ENCODE assay signal across 1 cellular context in the genomic region with DNA sequence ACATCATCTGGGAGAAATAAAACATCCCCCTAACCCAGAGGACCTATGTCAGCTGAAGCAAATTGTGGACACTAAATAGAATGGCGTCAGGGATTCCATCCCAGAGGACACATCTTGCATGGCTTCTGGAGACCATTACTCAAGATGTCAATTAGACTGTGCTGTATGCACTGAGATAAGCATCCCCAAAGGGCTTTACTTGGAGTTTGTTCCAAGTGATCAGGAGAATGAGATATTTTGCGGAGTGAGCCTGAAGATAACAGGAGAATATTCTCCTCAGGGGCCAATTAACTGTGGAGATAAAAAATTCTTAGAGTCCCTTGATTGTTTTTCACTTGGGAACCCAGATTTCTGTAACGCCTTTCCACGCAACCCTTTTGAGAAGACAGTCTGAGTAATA.
TF ChIP-seq lines count a peak whose summit lies in the region.

No MANE protein-coding gene starts in this region.

TF ChIP-seq in K562, 482 proteins besides CTCF, POLR2A, EP300 and RAD21 (continued from another document and continues in another):
- TF ChIP-seq ZFX (CRISPR knock-in tag; IDR thresholded peaks at IDR 0.05) (no peak), ZFP30 (CRISPR knock-in tag; IDR thresholded peaks at IDR 0.05; ENCODE audit: borderline replicate concordance) (no peak), CXXC5 (CRISPR knock-in tag; IDR thresholded peaks at IDR 0.05) (peak; percentile 40; the same call in 1 of the 2 replicates), ZNF695 (CRISPR knock-in tag; IDR thresholded peaks at IDR 0.05) (no peak), DNMT1 (IDR thresholded peaks at IDR 0.05) (no peak), RUNX1 (IDR thresholded peaks at IDR 0.05; ENCODE audit: low read depth) (no peak), SRSF3 (IDR thresholded peaks at IDR 0.05; ENCODE audit: insufficient read depth, low read length) (no peak), ZBTB17 (CRISPR knock-in tag; IDR thresholded peaks at IDR 0.05) (no peak), NFRKB (IDR thresholded peaks at IDR 0.05; ENCODE audit: low read depth) (no peak), NCOA4 (IDR thresholded peaks at IDR 0.05; ENCODE audit: partially characterized antibody) (no peak), PPARD (CRISPR knock-in tag; IDR thresholded peaks at IDR 0.05) (no peak), KDM5B (IDR thresholded peaks at IDR 0.05; ENCODE audit: insufficient replicate concordance, low read depth, low read length) (no peak), RBM25 (IDR thresholded peaks at IDR 0.05; ENCODE audit: low read depth, low read length, severe bottlenecking) (no peak), CEBPG (CRISPR knock-in tag; IDR thresholded peaks at IDR 0.05) (no peak), CEBPG (tag; conservative IDR thresholded peaks at IDR 0.05 in 1 of 2, IDR thresholded peaks at IDR 0.05 in 1 of 2) (no peak), MED1 (CRISPR knock-in tag; IDR thresholded peaks at IDR 0.05; ENCODE audit: borderline replicate concordance) (no peak), EHMT2 (IDR thresholded peaks at IDR 0.05) (no peak), SAP30 (IDR thresholded peaks at IDR 0.05; ENCODE audit: borderline replicate concordance, insufficient read depth, low read depth, low read length, poor library complexity, severe bottlenecking) (no peak), TAF15 (IDR thresholded peaks at IDR 0.05; ENCODE audit: low read depth, low read length) (no peak), FOXJ2 (tag; IDR thresholded peaks at IDR 0.05) (no peak), ZNF75A (CRISPR knock-in tag; IDR thresholded peaks at IDR 0.05) (no peak), POLR2AphosphoS2 (IDR thresholded peaks at IDR 0.05; ENCODE audit: low read length) (no peak), ZNF778 (CRISPR knock-in tag; IDR thresholded peaks at IDR 0.05) (no peak), NELFE (IDR thresholded peaks at IDR 0.05; ENCODE audit: insufficient read depth, insufficient read length) (no peak), TAF1 (IDR thresholded peaks at IDR 0.05; ENCODE audit: control insufficient read depth, extremely low read depth, insufficient read depth, low read length, severe bottlenecking) (no peak), SAFB (IDR thresholded peaks at IDR 0.05; ENCODE audit: borderline replicate concordance, low read depth, low read length) (no peak), POLR3G (IDR thresholded peaks at IDR 0.05; ENCODE audit: extremely low read depth, insufficient read length, insufficient replicate concordance) (no peak), MTA3 (IDR thresholded peaks at IDR 0.05; ENCODE audit: borderline replicate concordance) (no peak), NR3C1 (CRISPR knock-in tag; IDR thresholded peaks at IDR 0.05) (no peak), SMARCA4 (IDR thresholded peaks at IDR 0.05) (peak; percentile 69), STAT5A (IDR thresholded peaks at IDR 0.05; ENCODE audit: borderline replicate concordance, low read length) (0 out of 2 replicates have a peak, but pooled peaks have one; percentile 13), SMAD1 (IDR thresholded peaks at IDR 0.05; ENCODE audit: low read depth, low read length, partially characterized antibody) (no peak), ETV1 (tag; conservative IDR thresholded peaks at IDR 0.05; ENCODE audit: low read depth) (no peak)
- TF ChIP-seq, protein P1, sequence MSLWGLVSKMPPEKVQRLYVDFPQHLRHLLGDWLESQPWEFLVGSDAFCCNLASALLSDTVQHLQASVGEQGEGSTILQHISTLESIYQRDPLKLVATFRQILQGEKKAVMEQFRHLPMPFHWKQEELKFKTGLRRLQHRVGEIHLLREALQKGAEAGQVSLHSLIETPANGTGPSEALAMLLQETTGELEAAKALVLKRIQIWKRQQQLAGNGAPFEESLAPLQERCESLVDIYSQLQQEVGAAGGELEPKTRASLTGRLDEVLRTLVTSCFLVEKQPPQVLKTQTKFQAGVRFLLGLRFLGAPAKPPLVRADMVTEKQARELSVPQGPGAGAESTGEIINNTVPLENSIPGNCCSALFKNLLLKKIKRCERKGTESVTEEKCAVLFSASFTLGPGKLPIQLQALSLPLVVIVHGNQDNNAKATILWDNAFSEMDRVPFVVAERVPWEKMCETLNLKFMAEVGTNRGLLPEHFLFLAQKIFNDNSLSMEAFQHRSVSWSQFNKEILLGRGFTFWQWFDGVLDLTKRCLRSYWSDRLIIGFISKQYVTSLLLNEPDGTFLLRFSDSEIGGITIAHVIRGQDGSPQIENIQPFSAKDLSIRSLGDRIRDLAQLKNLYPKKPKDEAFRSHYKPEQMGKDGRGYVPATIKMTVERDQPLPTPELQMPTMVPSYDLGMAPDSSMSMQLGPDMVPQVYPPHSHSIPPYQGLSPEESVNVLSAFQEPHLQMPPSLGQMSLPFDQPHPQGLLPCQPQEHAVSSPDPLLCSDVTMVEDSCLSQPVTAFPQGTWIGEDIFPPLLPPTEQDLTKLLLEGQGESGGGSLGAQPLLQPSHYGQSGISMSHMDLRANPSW (CRISPR knock-in tag; IDR thresholded peaks at IDR 0.05) = no peak
- TF ChIP-seq, protein P2, sequence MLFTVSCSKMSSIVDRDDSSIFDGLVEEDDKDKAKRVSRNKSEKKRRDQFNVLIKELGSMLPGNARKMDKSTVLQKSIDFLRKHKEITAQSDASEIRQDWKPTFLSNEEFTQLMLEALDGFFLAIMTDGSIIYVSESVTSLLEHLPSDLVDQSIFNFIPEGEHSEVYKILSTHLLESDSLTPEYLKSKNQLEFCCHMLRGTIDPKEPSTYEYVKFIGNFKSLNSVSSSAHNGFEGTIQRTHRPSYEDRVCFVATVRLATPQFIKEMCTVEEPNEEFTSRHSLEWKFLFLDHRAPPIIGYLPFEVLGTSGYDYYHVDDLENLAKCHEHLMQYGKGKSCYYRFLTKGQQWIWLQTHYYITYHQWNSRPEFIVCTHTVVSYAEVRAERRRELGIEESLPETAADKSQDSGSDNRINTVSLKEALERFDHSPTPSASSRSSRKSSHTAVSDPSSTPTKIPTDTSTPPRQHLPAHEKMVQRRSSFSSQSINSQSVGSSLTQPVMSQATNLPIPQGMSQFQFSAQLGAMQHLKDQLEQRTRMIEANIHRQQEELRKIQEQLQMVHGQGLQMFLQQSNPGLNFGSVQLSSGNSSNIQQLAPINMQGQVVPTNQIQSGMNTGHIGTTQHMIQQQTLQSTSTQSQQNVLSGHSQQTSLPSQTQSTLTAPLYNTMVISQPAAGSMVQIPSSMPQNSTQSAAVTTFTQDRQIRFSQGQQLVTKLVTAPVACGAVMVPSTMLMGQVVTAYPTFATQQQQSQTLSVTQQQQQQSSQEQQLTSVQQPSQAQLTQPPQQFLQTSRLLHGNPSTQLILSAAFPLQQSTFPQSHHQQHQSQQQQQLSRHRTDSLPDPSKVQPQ (CRISPR knock-in tag; IDR thresholded peaks at IDR 0.05; ENCODE audit: borderline replicate concordance) = no peak
- TF ChIP-seq, protein P3, sequence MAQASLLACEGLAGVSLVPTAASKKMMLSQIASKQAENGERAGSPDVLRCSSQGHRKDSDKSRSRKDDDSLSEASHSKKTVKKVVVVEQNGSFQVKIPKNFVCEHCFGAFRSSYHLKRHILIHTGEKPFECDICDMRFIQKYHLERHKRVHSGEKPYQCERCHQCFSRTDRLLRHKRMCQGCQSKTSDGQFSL (CRISPR knock-in tag; IDR thresholded peaks at IDR 0.05) = no peak
- TF ChIP-seq, protein P3 (tag; IDR thresholded peaks at IDR 0.05) = no peak
- TF ChIP-seq, protein P4, sequence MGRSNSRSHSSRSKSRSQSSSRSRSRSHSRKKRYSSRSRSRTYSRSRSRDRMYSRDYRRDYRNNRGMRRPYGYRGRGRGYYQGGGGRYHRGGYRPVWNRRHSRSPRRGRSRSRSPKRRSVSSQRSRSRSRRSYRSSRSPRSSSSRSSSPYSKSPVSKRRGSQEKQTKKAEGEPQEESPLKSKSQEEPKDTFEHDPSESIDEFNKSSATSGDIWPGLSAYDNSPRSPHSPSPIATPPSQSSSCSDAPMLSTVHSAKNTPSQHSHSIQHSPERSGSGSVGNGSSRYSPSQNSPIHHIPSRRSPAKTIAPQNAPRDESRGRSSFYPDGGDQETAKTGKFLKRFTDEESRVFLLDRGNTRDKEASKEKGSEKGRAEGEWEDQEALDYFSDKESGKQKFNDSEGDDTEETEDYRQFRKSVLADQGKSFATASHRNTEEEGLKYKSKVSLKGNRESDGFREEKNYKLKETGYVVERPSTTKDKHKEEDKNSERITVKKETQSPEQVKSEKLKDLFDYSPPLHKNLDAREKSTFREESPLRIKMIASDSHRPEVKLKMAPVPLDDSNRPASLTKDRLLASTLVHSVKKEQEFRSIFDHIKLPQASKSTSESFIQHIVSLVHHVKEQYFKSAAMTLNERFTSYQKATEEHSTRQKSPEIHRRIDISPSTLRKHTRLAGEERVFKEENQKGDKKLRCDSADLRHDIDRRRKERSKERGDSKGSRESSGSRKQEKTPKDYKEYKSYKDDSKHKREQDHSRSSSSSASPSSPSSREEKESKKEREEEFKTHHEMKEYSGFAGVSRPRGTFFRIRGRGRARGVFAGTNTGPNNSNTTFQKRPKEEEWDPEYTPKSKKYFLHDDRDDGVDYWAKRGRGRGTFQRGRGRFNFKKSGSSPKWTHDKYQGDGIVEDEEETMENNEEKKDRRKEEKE (IDR thresholded peaks at IDR 0.05; ENCODE audit: borderline replicate concordance in 1 of 2, control insufficient read depth in 1 of 2, low read depth in 2 of 2, low read length in 1 of 2) = no peak
- TF ChIP-seq, protein P5, sequence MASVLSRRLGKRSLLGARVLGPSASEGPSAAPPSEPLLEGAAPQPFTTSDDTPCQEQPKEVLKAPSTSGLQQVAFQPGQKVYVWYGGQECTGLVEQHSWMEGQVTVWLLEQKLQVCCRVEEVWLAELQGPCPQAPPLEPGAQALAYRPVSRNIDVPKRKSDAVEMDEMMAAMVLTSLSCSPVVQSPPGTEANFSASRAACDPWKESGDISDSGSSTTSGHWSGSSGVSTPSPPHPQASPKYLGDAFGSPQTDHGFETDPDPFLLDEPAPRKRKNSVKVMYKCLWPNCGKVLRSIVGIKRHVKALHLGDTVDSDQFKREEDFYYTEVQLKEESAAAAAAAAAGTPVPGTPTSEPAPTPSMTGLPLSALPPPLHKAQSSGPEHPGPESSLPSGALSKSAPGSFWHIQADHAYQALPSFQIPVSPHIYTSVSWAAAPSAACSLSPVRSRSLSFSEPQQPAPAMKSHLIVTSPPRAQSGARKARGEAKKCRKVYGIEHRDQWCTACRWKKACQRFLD (CRISPR knock-in tag; IDR thresholded peaks at IDR 0.05) = no peak
- TF ChIP-seq, protein P6, sequence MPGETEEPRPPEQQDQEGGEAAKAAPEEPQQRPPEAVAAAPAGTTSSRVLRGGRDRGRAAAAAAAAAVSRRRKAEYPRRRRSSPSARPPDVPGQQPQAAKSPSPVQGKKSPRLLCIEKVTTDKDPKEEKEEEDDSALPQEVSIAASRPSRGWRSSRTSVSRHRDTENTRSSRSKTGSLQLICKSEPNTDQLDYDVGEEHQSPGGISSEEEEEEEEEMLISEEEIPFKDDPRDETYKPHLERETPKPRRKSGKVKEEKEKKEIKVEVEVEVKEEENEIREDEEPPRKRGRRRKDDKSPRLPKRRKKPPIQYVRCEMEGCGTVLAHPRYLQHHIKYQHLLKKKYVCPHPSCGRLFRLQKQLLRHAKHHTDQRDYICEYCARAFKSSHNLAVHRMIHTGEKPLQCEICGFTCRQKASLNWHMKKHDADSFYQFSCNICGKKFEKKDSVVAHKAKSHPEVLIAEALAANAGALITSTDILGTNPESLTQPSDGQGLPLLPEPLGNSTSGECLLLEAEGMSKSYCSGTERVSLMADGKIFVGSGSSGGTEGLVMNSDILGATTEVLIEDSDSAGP (CRISPR knock-in tag; IDR thresholded peaks at IDR 0.05) = no peak
- TF ChIP-seq, protein P7, sequence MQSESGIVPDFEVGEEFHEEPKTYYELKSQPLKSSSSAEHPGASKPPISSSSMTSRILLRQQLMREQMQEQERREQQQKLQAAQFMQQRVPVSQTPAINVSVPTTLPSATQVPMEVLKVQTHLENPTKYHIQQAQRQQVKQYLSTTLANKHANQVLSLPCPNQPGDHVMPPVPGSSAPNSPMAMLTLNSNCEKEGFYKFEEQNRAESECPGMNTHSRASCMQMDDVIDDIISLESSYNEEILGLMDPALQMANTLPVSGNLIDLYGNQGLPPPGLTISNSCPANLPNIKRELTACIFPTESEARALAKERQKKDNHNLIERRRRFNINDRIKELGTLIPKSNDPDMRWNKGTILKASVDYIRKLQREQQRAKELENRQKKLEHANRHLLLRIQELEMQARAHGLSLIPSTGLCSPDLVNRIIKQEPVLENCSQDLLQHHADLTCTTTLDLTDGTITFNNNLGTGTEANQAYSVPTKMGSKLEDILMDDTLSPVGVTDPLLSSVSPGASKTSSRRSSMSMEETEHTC (IDR thresholded peaks at IDR 0.05) = no peak
- TF ChIP-seq, protein P8, sequence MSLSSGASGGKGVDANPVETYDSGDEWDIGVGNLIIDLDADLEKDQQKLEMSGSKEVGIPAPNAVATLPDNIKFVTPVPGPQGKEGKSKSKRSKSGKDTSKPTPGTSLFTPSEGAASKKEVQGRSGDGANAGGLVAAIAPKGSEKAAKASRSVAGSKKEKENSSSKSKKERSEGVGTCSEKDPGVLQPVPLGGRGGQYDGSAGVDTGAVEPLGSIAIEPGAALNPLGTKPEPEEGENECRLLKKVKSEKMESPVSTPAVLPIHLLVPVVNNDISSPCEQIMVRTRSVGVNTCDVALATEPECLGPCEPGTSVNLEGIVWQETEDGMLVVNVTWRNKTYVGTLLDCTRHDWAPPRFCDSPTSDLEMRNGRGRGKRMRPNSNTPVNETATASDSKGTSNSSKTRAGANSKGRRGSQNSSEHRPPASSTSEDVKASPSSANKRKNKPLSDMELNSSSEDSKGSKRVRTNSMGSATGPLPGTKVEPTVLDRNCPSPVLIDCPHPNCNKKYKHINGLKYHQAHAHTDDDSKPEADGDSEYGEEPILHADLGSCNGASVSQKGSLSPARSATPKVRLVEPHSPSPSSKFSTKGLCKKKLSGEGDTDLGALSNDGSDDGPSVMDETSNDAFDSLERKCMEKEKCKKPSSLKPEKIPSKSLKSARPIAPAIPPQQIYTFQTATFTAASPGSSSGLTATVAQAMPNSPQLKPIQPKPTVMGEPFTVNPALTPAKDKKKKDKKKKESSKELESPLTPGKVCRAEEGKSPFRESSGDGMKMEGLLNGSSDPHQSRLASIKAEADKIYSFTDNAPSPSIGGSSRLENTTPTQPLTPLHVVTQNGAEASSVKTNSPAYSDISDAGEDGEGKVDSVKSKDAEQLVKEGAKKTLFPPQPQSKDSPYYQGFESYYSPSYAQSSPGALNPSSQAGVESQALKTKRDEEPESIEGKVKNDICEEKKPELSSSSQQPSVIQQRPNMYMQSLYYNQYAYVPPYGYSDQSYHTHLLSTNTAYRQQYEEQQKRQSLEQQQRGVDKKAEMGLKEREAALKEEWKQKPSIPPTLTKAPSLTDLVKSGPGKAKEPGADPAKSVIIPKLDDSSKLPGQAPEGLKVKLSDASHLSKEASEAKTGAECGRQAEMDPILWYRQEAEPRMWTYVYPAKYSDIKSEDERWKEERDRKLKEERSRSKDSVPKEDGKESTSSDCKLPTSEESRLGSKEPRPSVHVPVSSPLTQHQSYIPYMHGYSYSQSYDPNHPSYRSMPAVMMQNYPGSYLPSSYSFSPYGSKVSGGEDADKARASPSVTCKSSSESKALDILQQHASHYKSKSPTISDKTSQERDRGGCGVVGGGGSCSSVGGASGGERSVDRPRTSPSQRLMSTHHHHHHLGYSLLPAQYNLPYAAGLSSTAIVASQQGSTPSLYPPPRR (CRISPR knock-in tag; IDR thresholded peaks at IDR 0.05; ENCODE audit: borderline replicate concordance) = no peak
